12 cellular contexts compared by ENCODE assay signal in the genomic region with DNA sequence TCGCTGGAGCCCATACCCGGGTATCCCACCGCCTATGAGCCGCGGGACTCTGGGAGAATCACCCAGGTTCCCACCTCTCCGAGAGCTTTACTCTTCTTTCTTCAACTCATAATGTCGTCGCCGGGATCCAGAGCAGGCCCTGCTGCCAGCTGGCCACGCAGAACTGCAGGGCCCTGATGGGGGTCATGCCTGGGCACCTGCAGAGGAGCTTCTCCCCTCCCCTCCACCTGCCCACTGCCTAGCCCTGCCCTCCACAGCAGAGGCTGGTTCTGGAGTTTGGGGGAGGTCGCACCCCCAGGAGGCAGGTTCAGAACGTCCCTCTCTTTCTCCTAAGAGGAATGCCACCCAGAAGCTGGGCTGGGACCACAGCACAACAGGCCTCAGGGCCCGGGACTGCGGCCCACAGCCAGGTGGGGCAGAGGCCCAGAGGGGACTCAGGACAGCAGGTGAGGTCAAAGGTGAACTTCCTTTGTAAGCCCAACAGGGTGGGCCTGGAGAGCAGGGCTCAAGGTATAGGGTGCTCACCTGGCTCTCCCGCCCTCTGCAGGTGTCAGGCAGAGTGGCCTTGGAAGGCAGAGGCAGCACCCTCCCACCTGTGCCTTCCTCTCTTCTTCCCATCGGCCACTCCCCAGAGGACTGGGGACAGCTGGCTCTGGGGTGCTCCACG. TPM values are rescaled to one million over a fixed set of nuclear protein-coding genes. Genes with fewer than 3 reads are reported as not detected.
DNase-seq lines count a peak whose midpoint lies in the region; ATAC-seq, FAIRE-seq and TF ChIP-seq lines count a peak whose summit lies in the region.
"Had no signal": no experiment of that assay in that cellular context is flagged by ENCODE, and none has a peak within 500 bp of the region (broad histone marks: within the 10 kb centered on the region; RNA-seq: fewer than 3 reads in every experiment).

No MANE protein-coding gene starts in this region.

- no peaks in the 10 kb centered on the region for H3K9me2 ChIP-seq in GM23338 (ENCODE audit: insufficient read depth)

- no peaks in the 10 kb centered on the region for H3K79me2 ChIP-seq in GM23338 (replicated peaks; ENCODE audit: insufficient read depth)

- H3K9me3 Mint-ChIP-seq in CD4-positive, alpha-beta T cell, result no peaks in the 10 kb centered on the region
- H3K9me3 Mint-ChIP-seq in GM23338 (no peaks in the 10 kb centered on the region), naive B cell (no peaks in the 10 kb centered on the region)
- no peaks in the 10 kb centered on the region for H3K9me3 Mint-ChIP-seq in activated naive CD8-positive, alpha-beta T cell treated with anti-CD3 and anti-CD28 coated beads for 36 hours

- peaks cover 45% of the 10 kb centered on the region for H3K4me1 Mint-ChIP-seq in CD4-positive, alpha-beta T cell (ENCODE audit: low read depth)
- H3K4me1 Mint-ChIP-seq in GM23338 (peaks cover 20% of the 10 kb centered on the region), naive B cell (peaks cover 43 to 57% (median 52%) of the 10 kb centered on the region in 3 donors)
- peaks cover 43% of the 10 kb centered on the region for H3K4me1 Mint-ChIP-seq in activated naive CD8-positive, alpha-beta T cell treated with anti-CD3 and anti-CD28 coated beads for 36 hours

- no peak overlapping the region for H2AFZ ChIP-seq in GM23338

- POLR2A ChIA-PET in CD4-positive, alpha-beta T cell (lab: Charles Lee), result interaction anchor here (1.8 to 14.4 kb wide), 4 partner anchors 40 to 123 kb away, joined by 7 to 350 read pairs (median 117); a partner anchor contains a TSS

- H3K4me3 Mint-ChIP-seq in CD4-positive, alpha-beta T cell, result peak overlapping the region; percentile 66
- no peak overlapping the region for H3K4me3 Mint-ChIP-seq in GM23338
- H3K4me3 Mint-ChIP-seq in activated naive CD8-positive, alpha-beta T cell treated with anti-CD3 and anti-CD28 coated beads for 36 hours, result peak overlapping the region; percentile 87
- peak overlapping the region in 5 of 8 donors; percentile 30 to 95 (median 51) for H3K4me3 Mint-ChIP-seq in naive B cell

- H3F3A ChIP-seq in GM23338 (replicated peaks; ENCODE audit: low read depth), result no peaks in the 10 kb centered on the region

- H3K27ac Mint-ChIP-seq in CD4-positive, alpha-beta T cell, result peak overlapping the region; percentile 98
- H3K27ac Mint-ChIP-seq in GM23338 (no peak overlapping the region), naive B cell (peak overlapping the region in 3 of 6 donors; percentile 75 to 99 (median 95))
- peak overlapping the region; percentile 99 for H3K27ac Mint-ChIP-seq in activated naive CD8-positive, alpha-beta T cell treated with anti-CD3 and anti-CD28 coated beads for 36 hours

- no peak for FAIRE-seq in RCC 7860 (lab: Jason Lieb, UNC)

- H3K4me1 ChIP-seq in GM23338 (ENCODE audit: insufficient read depth), result peaks cover 8% of the 10 kb centered on the region

- no peaks in the 10 kb centered on the region for H3K27me3 ChIP-seq in CD4-positive, alpha-beta T cell (ENCODE audit: control insufficient read depth, insufficient read depth, low read length)
- no peaks in the 10 kb centered on the region for H3K27me3 ChIP-seq in GM23338 (ENCODE audit: insufficient read depth)
- H3K27me3 ChIP-seq: dorsolateral prefrontal cortex had no signal

- DNase-seq in CD4-positive, alpha-beta T cell, result no peak
- DNase-seq in GM23338 (ENCODE audit: low spot score), result peak; percentile 48
- DNase-seq in activated naive CD8-positive, alpha-beta T cell treated with anti-CD3 and anti-CD28 coated beads for 36 hours, result no peak
- no peak for DNase-seq in naive B cell
- no peak for DNase-seq in RCC 7860 (ENCODE audit: low spot score)
- DNase-seq in kidney glomerular epithelial cell (lab: John Stamatoyannopoulos, UW), result no peak
- DNase-seq in GM03348 (ENCODE audit: low spot score), result no peak
- DNase-seq: activated CD4-positive, alpha-beta T cell treated with anti-CD3 and anti-CD28 coated beads, Interleukin-2, amount 50 U/mL, for 48 hours; dorsolateral prefrontal cortex; GOT3; NCI-H82 had no signal

- no peak for ATAC-seq in CD4-positive, alpha-beta T cell (ENCODE audit: poor library complexity)
- ATAC-seq in GM23338, result peak; percentile 38
- no peak for ATAC-seq in naive B cell (ENCODE audit: low read depth in 2 of 2)
- ATAC-seq in GM18870 (IDR thresholded peaks at IDR 0.05; ENCODE audit: unreplicated experiment), result no peak

- no peak for TF ChIP-seq CTCF in CD4-positive, alpha-beta T cell (IDR thresholded peaks at IDR 0.05)
- peak; percentile 9 to 45; a peak in 2 of 4 replicates for TF ChIP-seq CTCF in GM23338 (conservative IDR thresholded peaks at IDR 0.05; ENCODE audit: low read depth in 2 of 2)

- H3K9me3 ChIP-seq in CD4-positive, alpha-beta T cell (ENCODE audit: control insufficient read depth, low read length), result no peaks in the 10 kb centered on the region

- H3K27me3 Mint-ChIP-seq in CD4-positive, alpha-beta T cell, result no peaks in the 10 kb centered on the region
- H3K27me3 Mint-ChIP-seq in GM23338 (ENCODE audit: insufficient read depth, low read depth, poor library complexity) (peaks cover 15% of the 10 kb centered on the region), naive B cell (no peaks in the 10 kb centered on the region)
- no peaks in the 10 kb centered on the region for H3K27me3 Mint-ChIP-seq in activated naive CD8-positive, alpha-beta T cell treated with anti-CD3 and anti-CD28 coated beads for 36 hours

- H3K27ac ChIP-seq in CD4-positive, alpha-beta T cell (ENCODE audit: low read depth, low read length), result peak overlapping the region; percentile 94
- H3K27ac ChIP-seq in GM23338 (ENCODE audit: low read depth), result no peak overlapping the region

- CTCF ChIA-PET in CD4-positive, alpha-beta T cell (lab: Charles Lee), result interaction anchor here (2.0 kb wide), 1 partner anchor 52 kb away, joined by 7 read pairs; no protein-coding TSS in a partner anchor

- H3K36me3 ChIP-seq in GM23338 (ENCODE audit: insufficient read depth), result no peaks in the 10 kb centered on the region

- no peak overlapping the region for H3K4me2 ChIP-seq in GM23338

- H3K4me3 ChIP-seq in GM23338, result no peak overlapping the region

- intact Hi-C loops in CD4-positive, alpha-beta T cell (cut with DNase I, micrococcal nuclease), result no loop called here

- no peaks in the 10 kb centered on the region for H4K20me1 ChIP-seq in GM23338 (replicated peaks; ENCODE audit: insufficient read depth)

- H3K36me3 Mint-ChIP-seq in CD4-positive, alpha-beta T cell (ENCODE audit: low read depth), result peaks cover 22% of the 10 kb centered on the region
- H3K36me3 Mint-ChIP-seq in GM23338 (ENCODE audit: low read depth) (no peaks in the 10 kb centered on the region), naive B cell (no peaks in the 10 kb centered on the region)
- no peaks in the 10 kb centered on the region for H3K36me3 Mint-ChIP-seq in activated naive CD8-positive, alpha-beta T cell treated with anti-CD3 and anti-CD28 coated beads for 36 hours

TF ChIP-seq in GM23338, 12 proteins besides CTCF, POLR2A, EP300 and RAD21 (continues in another document):
- TF ChIP-seq JUNB (IDR thresholded peaks at IDR 0.05; ENCODE audit: unreplicated experiment) (no peak), POLR2AphosphoS5 (IDR thresholded peaks at IDR 0.05; ENCODE audit: low read depth) (no peak), CREB1 (CRISPR knock-in tag; IDR thresholded peaks at IDR 0.05; ENCODE audit: low read depth) (no peak), EZH2phosphoT487 (IDR thresholded peaks at IDR 0.05; ENCODE audit: unreplicated experiment) (no peak), EZH2 (IDR thresholded peaks at IDR 0.05; ENCODE audit: low read depth, unreplicated experiment) (no peak), ZNF114 (CRISPR knock-in tag; IDR thresholded peaks at IDR 0.05) (no peak)

RNA-seq across cellular contexts. Expression of a gene that starts 1.9 kb away (rescaled TPM):
- total RNA-seq in CD4-positive, alpha-beta T cell, result 10 to 100 TPM; 40.0 to 40.8 TPM
- total RNA-seq in GM23338 (2014; rRNA removed; shearing (Covaris generic)), result 0.10 and 0.35 TPM in 2 replicates
- 0.74 and 0.89 TPM in 2 replicates for polyA plus RNA-seq in GM23338 (2016; fragmentation: Nextera tagmentation; extraction: Ambion mirVana)
- 10 to 100 TPM; 15.4 to 15.7 TPM for total RNA-seq in activated naive CD8-positive, alpha-beta T cell treated with anti-CD3 and anti-CD28 coated beads for 36 hours
- 10 to 100 TPM; 10.2 to 35.1 (median 16.2) TPM for polyA plus RNA-seq in naive B cell (ENCODE audit: low read depth in 6 of 6)

RNA-seq across cellular contexts. Expression of a gene that starts 5.8 kb away (rescaled TPM):
- total RNA-seq in CD4-positive, alpha-beta T cell, result 10 to 100 TPM; 19.4 to 25.3 TPM
- total RNA-seq in GM23338 (2014; rRNA removed; shearing (Covaris generic)), result 35.4 and 41.4 TPM in 2 replicates
- polyA plus RNA-seq in GM23338 (2016; fragmentation: Nextera tagmentation; extraction: Ambion mirVana) (6.2 and 7.0 TPM in 2 replicates), naive B cell (ENCODE audit: low read depth in 6 of 6) (10 to 100 TPM; 45.3 to 64.6 (median 53.8) TPM)
- 10 to 100 TPM; 33.1 to 36.3 TPM for total RNA-seq in activated naive CD8-positive, alpha-beta T cell treated with anti-CD3 and anti-CD28 coated beads for 36 hours

RNA-seq across cellular contexts. Expression of a gene that starts 26.0 kb away (rescaled TPM):
- under 1 TPM; 0.73 to 0.85 TPM for total RNA-seq in CD4-positive, alpha-beta T cell
- 3.0 and 3.5 TPM in 2 replicates for total RNA-seq in GM23338 (2014; rRNA removed; shearing (Covaris generic))
- 1.2 and 1.5 TPM in 2 replicates for polyA plus RNA-seq in GM23338 (2016; fragmentation: Nextera tagmentation; extraction: Ambion mirVana)
- under 1 TPM; 0.49 to 0.54 TPM for total RNA-seq in activated naive CD8-positive, alpha-beta T cell treated with anti-CD3 and anti-CD28 coated beads for 36 hours
- polyA plus RNA-seq in naive B cell (ENCODE audit: low read depth in 6 of 6), result 1 to 10 TPM; 1.5 to 3.3 (median 1.8) TPM

RNA-seq across cellular contexts. Expression of a gene that starts 42.0 kb away (rescaled TPM):
- total RNA-seq in CD4-positive, alpha-beta T cell, result 100 to 1,000 TPM; 221 to 223 TPM
- 6.3 and 7.2 TPM in 2 replicates for total RNA-seq in GM23338 (2014; rRNA removed; shearing (Covaris generic))
- polyA plus RNA-seq in GM23338 (2016; fragmentation: Nextera tagmentation; extraction: Ambion mirVana) (3.6 and 5.3 TPM in 2 replicates), naive B cell (ENCODE audit: low read depth in 6 of 6) (1 to 10 TPM in 5 of 6 donors, under 1 TPM in 1; 0.88 to 4.2 (median 1.2) TPM)
- total RNA-seq in activated naive CD8-positive, alpha-beta T cell treated with anti-CD3 and anti-CD28 coated beads for 36 hours, result 100 to 1,000 TPM; 136 to 155 TPM

RNA-seq across cellular contexts. Expression of a gene that starts 46.9 kb away (rescaled TPM):
- 10 to 100 TPM; 50.3 to 60.1 TPM for total RNA-seq in CD4-positive, alpha-beta T cell
- 54.1 and 59.0 TPM in 2 replicates for total RNA-seq in GM23338 (2014; rRNA removed; shearing (Covaris generic))
- polyA plus RNA-seq in GM23338 (2016; fragmentation: Nextera tagmentation; extraction: Ambion mirVana) (64.3 and 66.4 TPM in 2 replicates), naive B cell (ENCODE audit: low read depth in 6 of 6) (100 to 1,000 TPM in 1 of 6 donors, 10 to 100 TPM in 5; 68.1 to 104 (median 91.9) TPM)
- 10 to 100 TPM; 50.5 to 54.9 TPM for total RNA-seq in activated naive CD8-positive, alpha-beta T cell treated with anti-CD3 and anti-CD28 coated beads for 36 hours

Comparison
In these comparisons a context has a peak if more than half of its experiments do, and no peak if none do; other contexts are left out.
1. RNA of a gene that starts 1.9 kb away (total RNA-seq): 40.0 to 40.8 TPM in CD4-positive, alpha-beta T cell and 15.4 to 15.7 TPM in activated naive CD8-positive, alpha-beta T cell treated with anti-CD3 and anti-CD28 coated beads for 36 hours; 0.10 to 0.35 TPM in GM23338; every median in the first group is over 10 times any median in the second.